Comparison of ENCODE assay signal across 26 cellular contexts in the genomic region with DNA sequence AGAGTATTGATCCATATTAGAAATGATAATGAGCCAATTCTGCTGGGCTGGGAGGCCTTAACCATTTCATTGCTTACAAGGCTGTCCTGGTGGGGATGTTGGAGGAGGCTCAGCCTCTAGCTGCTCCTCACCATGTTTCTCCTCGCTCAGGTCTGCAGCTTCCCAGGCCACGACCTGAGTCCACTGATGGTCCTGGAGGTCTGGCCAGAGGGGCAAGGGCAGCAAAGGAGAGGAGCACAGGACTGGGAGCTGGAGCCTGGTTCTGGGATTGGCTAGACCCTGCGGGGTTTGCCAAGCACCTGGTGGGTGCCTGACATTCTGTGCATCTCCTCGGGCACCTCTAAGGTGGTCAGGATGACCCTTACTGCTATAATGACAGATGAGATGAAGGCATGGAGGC.
"Had no signal": no experiment of that assay in that cellular context is flagged by ENCODE, and none has a peak within 500 bp of the region (broad histone marks: within the 10 kb centered on the region; RNA-seq: fewer than 3 reads in every experiment).

No MANE protein-coding gene starts in this region.

- H3K9me3 Mint-ChIP-seq: endodermal cell had no signal

- H3K4me3 ChIP-seq: colonic mucosa, lower lobe of right lung, pancreas, smooth muscle cell, stomach, thyroid gland had no signal

- ATAC-seq: esophagus mucosa; left colon; lower lobe of right lung; natural killer cell; pancreas; sciatic nerve; stimulated activated effector memory CD8-positive, alpha-beta T cell treated with anti-CD3 and anti-CD28 coated beads, Interleukin-12 subunit alpha, Interleukin-12 subunit beta, amount 100 ng/mL, for 72 hours had no signal

- H3K27me3 ChIP-seq: colonic mucosa, neutrophil, pancreas, stomach, thyroid gland had no signal

- DNase-seq: colonic mucosa; effector CD8-positive, alpha-beta T cell; endodermal cell; foreskin fibroblast; hypothalamus; immature natural killer cell; islet precursor cell; kidney glomerular epithelial cell; left ventricle myocardium superior; lower lobe of right lung; natural killer cell; stimulated activated CD4-positive, alpha-beta T cell treated with anti-CD3 and anti-CD28 coated beads, Interleukin-2, amount 100 ng/mL, for 24 hours; stimulated activated CD4-positive, alpha-beta T cell treated with anti-CD3 and anti-CD28 coated beads, Interleukin-4, amount 100 ng/mL, for 24 hours; stimulated activated naive CD4-positive, alpha-beta T cell treated with Interleukin-2 at 50 U/mL for 16 hours; stomach; thyroid gland had no signal

- H3K4me1 ChIP-seq: lower lobe of right lung, pancreas, thyroid gland had no signal

- H3K27ac ChIP-seq: colonic mucosa, epithelial cell of prostate, lower lobe of right lung, neutrophil, pancreas, stomach, thyroid gland had no signal

- H3K4me1 Mint-ChIP-seq: endodermal cell had no signal

- H3K36me3 Mint-ChIP-seq: natural killer cell; stimulated activated effector memory CD8-positive, alpha-beta T cell treated with anti-CD3 and anti-CD28 coated beads, Interleukin-12 subunit alpha, Interleukin-12 subunit beta, amount 100 ng/mL, for 72 hours; type B pancreatic cell had no signal

- H3K27ac Mint-ChIP-seq: dendritic cell treated with granulocyte-macrophage colony-stimulating factor and Interleukin-4, amounts not matched to agents 40 ng/mL and 50 ng/mL, for 4 days; endodermal cell; immature natural killer cell; natural killer cell; stimulated activated effector memory CD8-positive, alpha-beta T cell treated with anti-CD3 and anti-CD28 coated beads, Interleukin-12 subunit alpha, Interleukin-12 subunit beta, amount 100 ng/mL, for 72 hours; type B pancreatic cell had no signal

- H3K4me3 Mint-ChIP-seq: dendritic cell treated with granulocyte-macrophage colony-stimulating factor and Interleukin-4, amounts not matched to agents 40 ng/mL and 50 ng/mL, for 4 days; endodermal cell; immature natural killer cell; natural killer cell; stimulated activated effector memory CD8-positive, alpha-beta T cell treated with anti-CD3 and anti-CD28 coated beads, Interleukin-12 subunit alpha, Interleukin-12 subunit beta, amount 100 ng/mL, for 72 hours; type B pancreatic cell had no signal

- H3K27me3 Mint-ChIP-seq: dendritic cell treated with granulocyte-macrophage colony-stimulating factor and Interleukin-4, amounts not matched to agents 40 ng/mL and 50 ng/mL, for 4 days had no signal

- H3K36me3 ChIP-seq: colonic mucosa, lower lobe of right lung, neutrophil, pancreas, stomach, thyroid gland had no signal

- H3K9me3 ChIP-seq: colonic mucosa, neutrophil, pancreas, thyroid gland had no signal
